In genomic region chr1:204266504-204267034, GRCh38 we compare ENCODE assay signal across 1 cellular context.
TF ChIP-seq lines count a peak whose summit lies in the region.

No MANE protein-coding gene starts in this region.

TF ChIP-seq in HepG2, 621 proteins besides CTCF, POLR2A, EP300 and RAD21 (continued from another document and continues in another):
- TF ChIP-seq CERS6 (CRISPR knock-in tag; IDR thresholded peaks at IDR 0.05) (no peak), MIER3 (CRISPR knock-in tag; IDR thresholded peaks at IDR 0.05; ENCODE audit: borderline replicate concordance) (peak; percentile 76; the same call in 1 of the 2 replicates), NFRKB (IDR thresholded peaks at IDR 0.05) (no peak), ISL2 (CRISPR knock-in tag; IDR thresholded peaks at IDR 0.05) (no peak), ZNF207 (IDR thresholded peaks at IDR 0.05; ENCODE audit: borderline replicate concordance) (no peak), ZNF800 (CRISPR knock-in tag; IDR thresholded peaks at IDR 0.05) (no peak), PBX2 (CRISPR knock-in tag; IDR thresholded peaks at IDR 0.05) (no peak), THAP11 (CRISPR knock-in tag; IDR thresholded peaks at IDR 0.05) (peak; percentile 58), ZNF577 (CRISPR knock-in tag; IDR thresholded peaks at IDR 0.05; ENCODE audit: borderline replicate concordance, low read depth) (no peak), TIGD3 (CRISPR knock-in tag; IDR thresholded peaks at IDR 0.05; ENCODE audit: borderline replicate concordance) (no peak), SMAD1 (CRISPR knock-in tag; IDR thresholded peaks at IDR 0.05; ENCODE audit: borderline replicate concordance, low read depth) (no peak; the same call in 1 of the 2 replicates), ARID5B (CRISPR knock-in tag; IDR thresholded peaks at IDR 0.05) (peak; percentile 72), DRAP1 (CRISPR knock-in tag; IDR thresholded peaks at IDR 0.05) (peak; percentile 76), ZSCAN22 (CRISPR knock-in tag; IDR thresholded peaks at IDR 0.05) (0 out of 2 replicates have a peak, but pooled peaks have one; percentile 52), ZNF737 (CRISPR knock-in tag; IDR thresholded peaks at IDR 0.05; ENCODE audit: borderline replicate concordance) (no peak), TBX2 (CRISPR knock-in tag; IDR thresholded peaks at IDR 0.05; ENCODE audit: borderline replicate concordance) (peak; percentile 78), ZNF276 (CRISPR knock-in tag; IDR thresholded peaks at IDR 0.05; ENCODE audit: low read depth) (no peak), ZNF607 (CRISPR knock-in tag; IDR thresholded peaks at IDR 0.05; ENCODE audit: borderline replicate concordance) (no peak), ZBTB8A (CRISPR knock-in tag; IDR thresholded peaks at IDR 0.05; ENCODE audit: borderline replicate concordance, low read depth) (no peak), JARID2 (CRISPR knock-in tag; IDR thresholded peaks at IDR 0.05; ENCODE audit: insufficient replicate concordance) (no peak), ZBED4 (CRISPR knock-in tag; IDR thresholded peaks at IDR 0.05; ENCODE audit: borderline replicate concordance) (peak; percentile 62; the same call in 1 of the 2 replicates), ISX (CRISPR knock-in tag; conservative IDR thresholded peaks at IDR 0.05) (no peak), KLF12 (CRISPR knock-in tag; IDR thresholded peaks at IDR 0.05; ENCODE audit: borderline replicate concordance) (no peak), FOSL2 (CRISPR knock-in tag; IDR thresholded peaks at IDR 0.05) (peak; percentile 60), BCL6 (CRISPR knock-in tag; IDR thresholded peaks at IDR 0.05) (peak; percentile 47), MNT (IDR thresholded peaks at IDR 0.05) (no peak), TEAD2 (CRISPR knock-in tag; IDR thresholded peaks at IDR 0.05) (no peak), ZFP37 (CRISPR knock-in tag; IDR thresholded peaks at IDR 0.05; ENCODE audit: borderline replicate concordance) (no peak), SALL2 (CRISPR knock-in tag; IDR thresholded peaks at IDR 0.05) (no peak), ZGPAT (CRISPR knock-in tag; IDR thresholded peaks at IDR 0.05) (peak; percentile 51), SETDB1 (CRISPR knock-in tag; IDR thresholded peaks at IDR 0.05; ENCODE audit: borderline replicate concordance) (no peak), ZFYVE20 (CRISPR knock-in tag; IDR thresholded peaks at IDR 0.05; ENCODE audit: borderline replicate concordance, low read depth) (no peak), POLR2AphosphoS2 (IDR thresholded peaks at IDR 0.05; ENCODE audit: low read depth, low read length) (no peak), ZNF562 (CRISPR knock-in tag; IDR thresholded peaks at IDR 0.05; ENCODE audit: borderline replicate concordance) (no peak)
